8 cellular contexts compared by ENCODE assay signal in genomic region chr22:19631899-19632670, GRCh38.
DNase-seq lines count a peak whose midpoint lies in the region; ATAC-seq and TF ChIP-seq lines count a peak whose summit lies in the region.

No MANE protein-coding gene starts in this region.

- peak; percentile 55 for DNase-seq in HCT116 (ENCODE audit: low read depth, low spot score)
- peak; percentile 58 for DNase-seq in SK-N-DZ (ENCODE audit: low spot score)
- no peak for DNase-seq in heart right ventricle
- no peak for DNase-seq in NCI-H1930 (lab: John Stamatoyannopoulos, UW)
- DNase-seq in GOT3 (lab: John Stamatoyannopoulos, UW), result no peak
- no peak for DNase-seq in GDM1 (lab: John Stamatoyannopoulos, UW)
- no peak for DNase-seq in uterus

- BruUV-seq in HCT116 (replicated peaks; lab: Mats Ljungman, UMichigan), result no TSS peak

- peak; percentile 59 for TF ChIP-seq CTCF in C4-2B (conservative IDR thresholded peaks at IDR 0.05)
- peak; percentile 58 to 82 (median 67); a peak in 5 of 6 replicates for TF ChIP-seq CTCF in HCT116 (IDR thresholded peaks at IDR 0.05 in 2 of 3, conservative IDR thresholded peaks at IDR 0.05 in 1 of 3; ENCODE audit: borderline replicate concordance in 1 of 3, insufficient read depth in 1 of 3, low read depth in 2 of 3, low read length in 2 of 3)
- peak in 8 of 9 donors; percentile 9 to 47 (median 32) for TF ChIP-seq CTCF in heart right ventricle (IDR thresholded peaks at IDR 0.05)
- peak in 1 of 4 experiments; percentile 4 for TF ChIP-seq CTCF in uterus (IDR thresholded peaks at IDR 0.05)

- no peaks in the 10 kb centered on the region for H3K36me3 ChIP-seq in HCT116 (ENCODE audit: control insufficient read depth in 1 of 2, insufficient read depth in 2 of 2, low read length in 2 of 2)
- H3K36me3 ChIP-seq in heart right ventricle, result no peaks in the 10 kb centered on the region
- H3K36me3 ChIP-seq in uterus, result no peaks in the 10 kb centered on the region

- H3K9ac ChIP-seq in HCT116 (ENCODE audit: low read length), result no peak overlapping the region

- peak overlapping the region; percentile 49 for H3K4me2 ChIP-seq in HCT116 (ENCODE audit: low read length)

- ATAC-seq in HCT116, result peak; percentile 82
- ATAC-seq in heart right ventricle, result peak in 1 of 8 donors; percentile 26

- H3K27ac ChIP-seq in C4-2B (no peak overlapping the region), HCT116 (ENCODE audit: low read depth, low read length) (no peak overlapping the region), heart right ventricle (no peak overlapping the region), uterus (no peak overlapping the region)

- H3K4me1 ChIP-seq in HCT116 (ENCODE audit: control insufficient read depth in 1 of 2, insufficient read depth in 2 of 2, low read length in 2 of 2) (peaks cover 4 to 6% of the 10 kb centered on the region in 2 experiments; a peak in 2 of 4 replicates), heart right ventricle (peaks cover 0 to 7% (median 0%) of the 10 kb centered on the region in 9 donors), uterus (no peaks in the 10 kb centered on the region)

- H3K79me2 ChIP-seq in HCT116 (ENCODE audit: insufficient read depth, low read length), result no peaks in the 10 kb centered on the region

- intact Hi-C loops in HCT116 (cut with micrococcal nuclease) (loop anchor here (1.0 to 5.0 kb wide), 3 partner anchors 86 to 155 kb away; partner anchors contain the start of genes CDC45 and UFD1), heart right ventricle (cut with DNase I) (loop anchor here in 7 of 10 donors (2.0 to 10.0 kb wide), 9 partner anchors 135 to 487 kb away; partner anchors contain the start of gene ESS2 (in 4 of the 7)), uterus (cut with DNase I; ENCODE audit: low total_unique reads) (no loop called here)

- H3K4me3 ChIP-seq in HCT116 (replicated peaks in 1 of 2; ENCODE audit: low read depth in 1 of 2, low read length in 2 of 2) (no peak overlapping the region), heart right ventricle (no peak overlapping the region), uterus (no peak overlapping the region)

- H4K20me1 ChIP-seq in HCT116 (ENCODE audit: insufficient read depth), result no peaks in the 10 kb centered on the region

- no peaks in the 10 kb centered on the region for H3K9me3 ChIP-seq in HCT116 (ENCODE audit: control insufficient read depth in 1 of 2, insufficient read depth in 1 of 2, low read depth in 1 of 2, low read length in 2 of 2)
- H3K9me3 ChIP-seq in heart right ventricle, result no peaks in the 10 kb centered on the region
- no peaks in the 10 kb centered on the region for H3K9me3 ChIP-seq in uterus

- no peaks in the 10 kb centered on the region for H3K27me3 ChIP-seq in HCT116 (ENCODE audit: insufficient read depth, low read length)
- peaks cover 0 to 13% (median 0%) of the 10 kb centered on the region in 7 donors for H3K27me3 ChIP-seq in heart right ventricle
- H3K27me3 ChIP-seq in uterus, result no peaks in the 10 kb centered on the region

- RAD21 ChIA-PET in HCT116 (lab: Charles Lee; ENCODE audit: low non-redundant PET in 1 of 2, low total read pairs in 2 of 2, uncharacterized antibody in 2 of 2, unreplicated experiment in 2 of 2), result interaction anchor here in 1 of 2 experiments (0.9 kb wide), 1 partner anchor 332 kb away, joined by 3 read pairs; no protein-coding TSS in a partner anchor

- POLR2A ChIA-PET in HCT116 (lab: Charles Lee), result interaction anchor here (1.5 kb wide), 1 partner anchor 88 kb away, joined by 3 read pairs; no protein-coding TSS in a partner anchor

- WGBS in heart right ventricle, 2 donors, result 58% methylated on average over 19 of the region's 19 CpGs

- TF ChIP-seq RAD21 in HCT116 (IDR thresholded peaks at IDR 0.05; ENCODE audit: low read depth), result peak; percentile 51

- CTCF ChIA-PET in HCT116 (lab: Charles Lee), result interaction anchor here (0.7 to 1.9 kb wide), 6 partner anchors 9 to 453 kb away, joined by 3 to 8 read pairs (median 4); partner anchors contain the start of gene CDC45

- H2AFZ ChIP-seq in HCT116 (ENCODE audit: low read depth, low read length, poor library complexity, severe bottlenecking), result peak overlapping the region; percentile 89

- H3K9me2 ChIP-seq in HCT116 (ENCODE audit: insufficient read depth), result no peaks in the 10 kb centered on the region

- TF ChIP-seq POLR2A in HCT116 (IDR thresholded peaks at IDR 0.05; ENCODE audit: borderline replicate concordance, extremely low read depth, insufficient read depth, insufficient read length) (peak; percentile 13), uterus (IDR thresholded peaks at IDR 0.05) (no peak)

TF ChIP-seq in HCT116, 20 proteins besides CTCF, POLR2A, EP300 and RAD21:
- no peak for TF ChIP-seq CEBPB (IDR thresholded peaks at IDR 0.05; ENCODE audit: low read depth)
- no peak for TF ChIP-seq SIN3A (IDR thresholded peaks at IDR 0.05; ENCODE audit: low read depth)
- TF ChIP-seq SP1 (IDR thresholded peaks at IDR 0.05; ENCODE audit: low read depth), result no peak
- TF ChIP-seq JUND (IDR thresholded peaks at IDR 0.05), result no peak
- TF ChIP-seq EZH2 (IDR thresholded peaks at IDR 0.05), result no peak
- TF ChIP-seq ZNF274 (IDR thresholded peaks at IDR 0.05; ENCODE audit: low read depth, low read length), result no peak
TF ChIP-seq in HCT116: peak in this region for 0.

Comparison
In these comparisons a context has a peak if more than half of its experiments do, and no peak if none do; other contexts are left out.
1. DNase-seq: peak in HCT116 (single experiment) and SK-N-DZ (single experiment); none in heart right ventricle (0 of 2), NCI-H1930 (0 of 2), GOT3 (single experiment), GDM1 (single experiment) and uterus (0 of 2).